7 cellular contexts compared by ENCODE assay signal in the genomic region with DNA sequence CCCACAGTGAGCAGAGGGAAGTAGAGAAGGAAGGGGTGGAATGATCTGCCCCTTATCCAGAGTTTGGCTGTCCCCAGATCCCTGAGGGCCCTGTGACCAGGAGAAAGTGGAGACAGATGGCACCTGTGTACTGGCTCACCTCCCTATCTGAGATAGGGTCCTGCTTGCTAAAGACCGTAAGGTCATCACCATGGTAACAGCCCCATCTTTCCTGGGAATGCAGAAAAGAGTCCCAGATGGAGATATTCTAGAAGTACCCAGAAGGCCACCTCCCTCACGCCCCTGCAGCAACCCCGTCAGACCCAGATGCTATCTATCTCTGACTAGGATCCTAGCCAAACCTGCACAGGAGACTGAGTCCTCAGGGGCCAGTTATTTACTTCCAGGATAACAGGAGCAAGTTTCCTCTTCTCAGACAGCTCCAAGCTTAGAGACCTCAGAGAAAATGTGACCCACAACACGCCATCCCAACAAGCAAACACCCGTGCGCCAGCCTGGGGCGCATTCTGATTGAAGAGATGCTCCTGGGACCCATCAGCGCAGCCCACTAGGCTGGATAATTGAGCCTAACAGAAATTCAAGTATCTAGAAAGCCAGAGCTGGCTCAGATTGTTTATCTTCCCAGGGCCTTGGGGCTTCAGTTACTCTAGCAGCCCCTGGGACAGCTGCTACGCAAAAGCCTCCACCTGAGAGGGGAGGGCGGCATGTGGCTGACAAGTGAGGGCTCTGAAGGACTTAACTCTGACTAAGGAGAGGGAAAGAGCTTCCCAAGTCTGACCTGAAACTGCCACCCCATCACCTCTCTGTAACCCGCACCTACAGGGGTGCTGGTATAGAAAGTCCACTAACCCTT. TPM values are rescaled to one million over a fixed set of nuclear protein-coding genes. Genes with fewer than 3 reads are reported as not detected.
DNase-seq lines count a peak whose midpoint lies in the region; ATAC-seq, FAIRE-seq and TF ChIP-seq lines count a peak whose summit lies in the region.
"Had no signal": no experiment of that assay in that cellular context is flagged by ENCODE, and none has a peak within 500 bp of the region (broad histone marks: within the 10 kb centered on the region; RNA-seq: fewer than 3 reads in every experiment).

No MANE protein-coding gene starts in this region.

- peak overlapping the region; percentile 86 for H3K27ac Mint-ChIP-seq in astrocyte (ENCODE audit: unreplicated experiment)

- H3K9me3 ChIP-seq in MM.1S (replicated peaks; ENCODE audit: insufficient read depth, low read length) (no peaks in the 10 kb centered on the region), astrocyte (ENCODE audit: insufficient read depth, low read depth, low read length) (no peaks in the 10 kb centered on the region), tibial nerve (no peaks in the 10 kb centered on the region)

- no peak for TF ChIP-seq CTCF in MM.1S (IDR thresholded peaks at IDR 0.05; ENCODE audit: low read length)
- no peak for TF ChIP-seq CTCF in astrocyte (IDR thresholded peaks at IDR 0.05; ENCODE audit: insufficient read depth, low read depth, low read length)
- TF ChIP-seq CTCF in tibial nerve (IDR thresholded peaks at IDR 0.05), result no peak

- H4K20me1 ChIP-seq in MM.1S (ENCODE audit: insufficient read depth, low read length), result no peaks in the 10 kb centered on the region
- peaks cover 62% of the 10 kb centered on the region for H4K20me1 ChIP-seq in astrocyte (ENCODE audit: insufficient read depth, low read length)

- H3K4me3 ChIP-seq in MM.1S (ENCODE audit: low read length), result peak overlapping the region; percentile 87
- H3K4me3 ChIP-seq in astrocyte (ENCODE audit: insufficient read depth, low read depth, low read length), result peak overlapping the region; percentile 81
- H3K4me3 ChIP-seq in skeletal muscle cell (ENCODE audit: low read depth, low read length), result peak overlapping the region; percentile 76
- H3K4me3 ChIP-seq in tibial nerve, result peak overlapping the region in 1 of 4 donors; percentile 91

- H3K4me1 Mint-ChIP-seq in astrocyte (ENCODE audit: low read depth, unreplicated experiment), result peaks cover 30% of the 10 kb centered on the region

- DNase-seq in MM.1S (peak; percentile 23), astrocyte (ENCODE audit: low read depth) (no peak), skeletal muscle cell (ENCODE audit: low read depth) (no peak), tibial nerve (ENCODE audit: low spot score in 2 of 2) (no peak)
- DNase-seq: aorta, NCI-H226 had no signal

- peaks cover 30% of the 10 kb centered on the region for H3F3A ChIP-seq in MM.1S (ENCODE audit: insufficient read depth, low read length)

- H3K36me3 Mint-ChIP-seq in astrocyte (ENCODE audit: low read depth, unreplicated experiment), result peaks cover 15% of the 10 kb centered on the region

- FAIRE-seq in astrocyte (lab: Jason Lieb, UNC), result no peak

- no peak overlapping the region for H2AFZ ChIP-seq in MM.1S (ENCODE audit: low read length)
- H2AFZ ChIP-seq in astrocyte (ENCODE audit: low read depth, low read length), result no peak overlapping the region

- H3K4me2 ChIP-seq in MM.1S (ENCODE audit: low read depth, low read length), result peak overlapping the region; percentile 95
- peak overlapping the region; percentile 100 for H3K4me2 ChIP-seq in astrocyte (ENCODE audit: low read length)

- peak overlapping the region; percentile 89 for H3K4me3 Mint-ChIP-seq in astrocyte (ENCODE audit: unreplicated experiment)

- no peak for ATAC-seq in GM19023 (IDR thresholded peaks at IDR 0.05; ENCODE audit: unreplicated experiment)

- H3K27ac ChIP-seq in MM.1S (ENCODE audit: low read length) (peak overlapping the region; percentile 97), astrocyte (ENCODE audit: low read depth, low read length) (no peak overlapping the region), tibial nerve (peak overlapping the region in 1 of 4 donors; percentile 86)

- H3K9me3 Mint-ChIP-seq in astrocyte (ENCODE audit: unreplicated experiment), result no peaks in the 10 kb centered on the region

- no peaks in the 10 kb centered on the region for H3K9me2 ChIP-seq in MM.1S (replicated peaks; ENCODE audit: insufficient read depth, low read length)

- H3K9ac ChIP-seq in MM.1S (ENCODE audit: low read length) (peak overlapping the region; percentile 97), astrocyte (ENCODE audit: low read length) (peak overlapping the region; percentile 87)

- H3K79me2 ChIP-seq in MM.1S (ENCODE audit: low read length), result peaks cover 59% of the 10 kb centered on the region
- H3K79me2 ChIP-seq in astrocyte (ENCODE audit: insufficient read depth, low read length), result peaks cover 43% of the 10 kb centered on the region

- peaks cover 35% of the 10 kb centered on the region for H3K4me1 ChIP-seq in MM.1S (ENCODE audit: low read length)
- H3K4me1 ChIP-seq in astrocyte (ENCODE audit: insufficient read depth, low read length), result peaks cover 51% of the 10 kb centered on the region
- peaks cover 0 to 49% (median 32%) of the 10 kb centered on the region in 4 donors for H3K4me1 ChIP-seq in tibial nerve

- no peaks in the 10 kb centered on the region for H3K27me3 Mint-ChIP-seq in astrocyte (ENCODE audit: low read depth, unreplicated experiment)

- H3K27me3 ChIP-seq in MM.1S (replicated peaks; ENCODE audit: insufficient read depth, low read length), result no peaks in the 10 kb centered on the region
- no peaks in the 10 kb centered on the region for H3K27me3 ChIP-seq in astrocyte (ENCODE audit: insufficient read depth, low read length)
- H3K27me3 ChIP-seq in tibial nerve, result no peaks in the 10 kb centered on the region

- no peak for TF ChIP-seq POLR2A in tibial nerve (IDR thresholded peaks at IDR 0.05)

- H3K36me3 ChIP-seq in MM.1S (replicated peaks; ENCODE audit: insufficient read depth, low read length), result peaks cover 21% of the 10 kb centered on the region
- H3K36me3 ChIP-seq in astrocyte (ENCODE audit: insufficient read depth, low read length), result peaks cover 15% of the 10 kb centered on the region
- peaks cover 3 to 37% (median 22%) of the 10 kb centered on the region in 3 donors for H3K36me3 ChIP-seq in tibial nerve

- WGBS in tibial nerve, 2 donors, result 80 to 81% methylated on average over 11 of the region's 11 CpGs

- TF ChIP-seq EP300 in tibial nerve (IDR thresholded peaks at IDR 0.05), result no peak

RNA-seq across cellular contexts. Expression of a gene that starts 1.9 kb away (rescaled TPM):
- total RNA-seq in astrocyte (65.3 and 70.2 TPM in 2 replicates), tibial nerve (10 to 100 TPM; 45.7 to 88.2 (median 72.3) TPM)

RNA-seq across cellular contexts. Expression of a gene that starts 2.0 kb away (rescaled TPM):
- total RNA-seq in astrocyte, result not detected in 2 replicates
- not detected for total RNA-seq in tibial nerve
- total RNA-seq: aorta had no signal

RNA-seq across cellular contexts. Expression of a gene that starts 7.1 kb away (rescaled TPM):
- 12.1 and 12.4 TPM in 2 replicates for total RNA-seq in astrocyte
- total RNA-seq in tibial nerve, result 10 to 100 TPM in 3 of 4 donors, 1 to 10 TPM in 1; 8.1 to 21.2 (median 16.8) TPM

RNA-seq across cellular contexts. Expression of a gene that starts 37.3 kb away (rescaled TPM):
- total RNA-seq in astrocyte (not detected in 2 replicates), tibial nerve (under 1 TPM in 1 of 4 donors, not detected in 3; 0.20 TPM)

RNA-seq across cellular contexts. Expression of a gene that starts 55.1 kb away (rescaled TPM):
- total RNA-seq in astrocyte (129 and 134 TPM in 2 replicates), tibial nerve (100 to 1,000 TPM in 1 of 4 donors, 10 to 100 TPM in 3; 64.7 to 109 (median 72.1) TPM)
